ENCODE assay signal across 10 cellular contexts in the genomic region with DNA sequence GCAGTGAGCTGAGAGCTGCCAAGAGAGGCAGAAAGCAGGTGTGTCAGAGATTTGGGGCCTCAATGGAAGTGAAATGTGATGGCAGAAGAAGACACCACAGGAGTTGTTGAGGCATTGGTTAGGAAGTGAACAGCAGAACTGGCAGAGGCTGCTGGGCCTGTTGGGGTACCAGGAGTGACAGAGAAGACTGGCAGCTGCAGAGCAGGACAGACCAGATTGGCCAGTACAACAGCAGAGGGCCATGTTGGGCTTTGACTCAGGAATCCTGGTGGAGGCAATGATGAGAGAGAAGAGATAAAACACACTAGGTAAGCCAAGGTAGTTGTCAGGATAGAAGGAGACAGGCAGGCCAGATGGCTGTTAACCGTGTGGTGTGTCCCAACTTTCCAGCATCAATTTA. TPM values are rescaled to one million over a fixed set of nuclear protein-coding genes. Genes with fewer than 3 reads are reported as not detected.
DNase-seq lines count a peak whose midpoint lies in the region; ATAC-seq and TF ChIP-seq lines count a peak whose summit lies in the region.
"Had no signal": no experiment of that assay in that cellular context is flagged by ENCODE, and none has a peak within 500 bp of the region (broad histone marks: within the 10 kb centered on the region; RNA-seq: fewer than 3 reads in every experiment).

No MANE protein-coding gene starts in this region.

- H3K4me1 Mint-ChIP-seq in activated naive CD8-positive, alpha-beta T cell treated with anti-CD3 and anti-CD28 coated beads, Interleukin-2, amount 50 U/mL, for 24 hours: peaks cover 9% of the 10 kb centered on the region
- H3K4me1 Mint-ChIP-seq in activated naive CD8-positive, alpha-beta T cell treated with anti-CD3 and anti-CD28 coated beads for 36 hours: peaks cover 7% of the 10 kb centered on the region
- H3K4me1 Mint-ChIP-seq in stimulated activated memory B cell treated with anti-CD40 and anti-IgM and Interleukin-4, amounts not matched to agents 10 μg/mL and 1 μg/mL and 100 μg/mL, for 72 hours: peaks cover 26% of the 10 kb centered on the region

- no peaks in the 10 kb centered on the region for H3K9me3 Mint-ChIP-seq in activated naive CD8-positive, alpha-beta T cell treated with anti-CD3 and anti-CD28 coated beads, Interleukin-2, amount 50 U/mL, for 24 hours
- no peaks in the 10 kb centered on the region for H3K9me3 Mint-ChIP-seq in activated naive CD8-positive, alpha-beta T cell treated with anti-CD3 and anti-CD28 coated beads for 36 hours
- H3K9me3 Mint-ChIP-seq in stimulated activated memory B cell treated with anti-CD40 and anti-IgM and Interleukin-4, amounts not matched to agents 10 μg/mL and 1 μg/mL and 100 μg/mL, for 72 hours: no peaks in the 10 kb centered on the region

- H3K27ac ChIP-seq in dorsolateral prefrontal cortex: peak overlapping the region in 58 of 59 donors; percentile 29 to 98 (median 93)
- H3K27ac ChIP-seq: spleen had no signal

- H3K27me3 ChIP-seq in dorsolateral prefrontal cortex: no peaks in the 10 kb centered on the region
- H3K27me3 ChIP-seq: spleen had no signal

- no peaks in the 10 kb centered on the region for H3K36me3 Mint-ChIP-seq in activated naive CD8-positive, alpha-beta T cell treated with anti-CD3 and anti-CD28 coated beads, Interleukin-2, amount 50 U/mL, for 24 hours (ENCODE audit: low read depth)
- H3K36me3 Mint-ChIP-seq in activated naive CD8-positive, alpha-beta T cell treated with anti-CD3 and anti-CD28 coated beads for 36 hours: no peaks in the 10 kb centered on the region
- peaks cover 5% of the 10 kb centered on the region for H3K36me3 Mint-ChIP-seq in stimulated activated memory B cell treated with anti-CD40 and anti-IgM and Interleukin-4, amounts not matched to agents 10 μg/mL and 1 μg/mL and 100 μg/mL, for 72 hours

- ATAC-seq in activated naive CD8-positive, alpha-beta T cell treated with anti-CD3 and anti-CD28 coated beads, Interleukin-2, amount 50 U/mL, for 24 hours: peak; percentile 36
- ATAC-seq in stimulated activated memory B cell treated with anti-CD40 and anti-IgM and Interleukin-4, amounts not matched to agents 10 μg/mL and 1 μg/mL and 100 μg/mL, for 72 hours: peak; percentile 57
- no peak for ATAC-seq in HG03439 (IDR thresholded peaks at IDR 0.05; ENCODE audit: unreplicated experiment)

- TF ChIP-seq POLR2A in NB4 (IDR thresholded peaks at IDR 0.05; ENCODE audit: extremely low read depth, insufficient read length): no peak

- no peak for DNase-seq in activated naive CD8-positive, alpha-beta T cell treated with anti-CD3 and anti-CD28 coated beads, Interleukin-2, amount 50 U/mL, for 24 hours
- no peak for DNase-seq in activated naive CD8-positive, alpha-beta T cell treated with anti-CD3 and anti-CD28 coated beads for 36 hours
- peak; percentile 29 for DNase-seq in NB4 (ENCODE audit: low read depth)
- DNase-seq in dorsolateral prefrontal cortex: peak in 7 of 10 donors; percentile 41 to 77 (median 69)
- no peak for DNase-seq in SKM-1 treated with dmso at 0.1 percent for 144 hours (lab: John Stamatoyannopoulos, UW; ENCODE audit: unreplicated experiment)
- no peak for DNase-seq in KG1 (lab: John Stamatoyannopoulos, UW)
- DNase-seq: activated T-cell treated with anti-CD3 and anti-CD28 coated beads, Interleukin-2, amount 50 U/mL, for 48 hours; spleen had no signal

- intact Hi-C loops in dorsolateral prefrontal cortex (cut with DNase I): loop anchor here (2.0 to 5.0 kb wide), 2 partner anchors 86 to 87 kb away; partner anchors contain the start of gene SEPTIN7 (in 2 of the 2)

- no peak overlapping the region for H3K27ac Mint-ChIP-seq in activated naive CD8-positive, alpha-beta T cell treated with anti-CD3 and anti-CD28 coated beads, Interleukin-2, amount 50 U/mL, for 24 hours
- H3K27ac Mint-ChIP-seq in activated naive CD8-positive, alpha-beta T cell treated with anti-CD3 and anti-CD28 coated beads for 36 hours: no peak overlapping the region
- H3K27ac Mint-ChIP-seq in stimulated activated memory B cell treated with anti-CD40 and anti-IgM and Interleukin-4, amounts not matched to agents 10 μg/mL and 1 μg/mL and 100 μg/mL, for 72 hours: peak overlapping the region; percentile 63

- H3K4me3 ChIP-seq in NB4 (ENCODE audit: low read depth, low read length): no peak overlapping the region
- H3K4me3 ChIP-seq in dorsolateral prefrontal cortex: peak overlapping the region in 4 of 59 donors; percentile 57 to 73 (median 63)
- H3K4me3 ChIP-seq: spleen had no signal

- H3K4me3 Mint-ChIP-seq in activated naive CD8-positive, alpha-beta T cell treated with anti-CD3 and anti-CD28 coated beads, Interleukin-2, amount 50 U/mL, for 24 hours: no peak overlapping the region
- no peak overlapping the region for H3K4me3 Mint-ChIP-seq in activated naive CD8-positive, alpha-beta T cell treated with anti-CD3 and anti-CD28 coated beads for 36 hours
- no peak overlapping the region for H3K4me3 Mint-ChIP-seq in stimulated activated memory B cell treated with anti-CD40 and anti-IgM and Interleukin-4, amounts not matched to agents 10 μg/mL and 1 μg/mL and 100 μg/mL, for 72 hours

- no peaks in the 10 kb centered on the region for H3K27me3 Mint-ChIP-seq in activated naive CD8-positive, alpha-beta T cell treated with anti-CD3 and anti-CD28 coated beads, Interleukin-2, amount 50 U/mL, for 24 hours
- no peaks in the 10 kb centered on the region for H3K27me3 Mint-ChIP-seq in activated naive CD8-positive, alpha-beta T cell treated with anti-CD3 and anti-CD28 coated beads for 36 hours
- H3K27me3 Mint-ChIP-seq in stimulated activated memory B cell treated with anti-CD40 and anti-IgM and Interleukin-4, amounts not matched to agents 10 μg/mL and 1 μg/mL and 100 μg/mL, for 72 hours: no peaks in the 10 kb centered on the region

- TF ChIP-seq CTCF in NB4 (IDR thresholded peaks at IDR 0.05; ENCODE audit: low read depth, low read length) (peak; percentile 1), dorsolateral prefrontal cortex (IDR thresholded peaks at IDR 0.05 in 54 of 56, conservative IDR thresholded peaks at IDR 0.05 in 2 of 56; ENCODE audit: low read depth in 1 of 56, partially characterized antibody in 56 of 56) (peak in 50 of 56 donors; percentile 17 to 69 (median 43))

RNA-seq across cellular contexts. Expression of gene HERPUD2, which starts 19.9 kb away (rescaled TPM):
- total RNA-seq in activated naive CD8-positive, alpha-beta T cell treated with anti-CD3 and anti-CD28 coated beads for 36 hours: 10 to 100 TPM; 19.1 to 21.3 TPM
- total RNA-seq in dorsolateral prefrontal cortex: 10 to 100 TPM; 24.1 to 66.9 (median 36.4) TPM

Comparison
In these comparisons a context has a peak if more than half of its experiments do, and no peak if none do; other contexts are left out.
1. DNase-seq: peak in NB4 (single experiment) and dorsolateral prefrontal cortex (7 of 10); none in activated naive CD8-positive, alpha-beta T cell treated with anti-CD3 and anti-CD28 coated beads, Interleukin-2, amount 50 U/mL, for 24 hours (single experiment), activated naive CD8-positive, alpha-beta T cell treated with anti-CD3 and anti-CD28 coated beads for 36 hours (single experiment), SKM-1 treated with dmso at 0.1 percent for 144 hours (single experiment) and KG1 (single experiment).